8 cellular contexts compared by ENCODE assay signal in genomic region chr22:19432092-19432844, GRCh38. TPM values are rescaled to one million over a fixed set of nuclear protein-coding genes. Genes with fewer than 3 reads are reported as not detected.
DNase-seq lines count a peak whose midpoint lies in the region; ATAC-seq and TF ChIP-seq lines count a peak whose summit lies in the region.

TSS of gene MRPL40 (plus strand) at chr22:19432545. CDS start at chr22:19432555, 10 bp downstream.

- H3K4me3 ChIP-seq in DOHH2 (ENCODE audit: low read length) (peak within 1 kb of the TSS; percentile 100), fibroblast of lung (replicated peaks in 1 of 4; ENCODE audit: control extremely low read depth in 1 of 4, insufficient read depth in 1 of 4, low read depth in 3 of 4, low read length in 4 of 4) (peak within 1 kb of the TSS; percentile 91 to 99 (median 96))

- H3K9me2 ChIP-seq in DOHH2 (replicated peaks; ENCODE audit: control insufficient read depth, low read length) = no peaks in the 10 kb centered on the region

- peak within 1 kb of the TSS; percentile 93 to 100 for H3K27ac Mint-ChIP-seq in natural killer cell

- H3K4me1 ChIP-seq in DOHH2 (ENCODE audit: control insufficient read depth, low read length) (peaks cover 34% of the 10 kb centered on the region), fibroblast of lung (ENCODE audit: control insufficient read depth, extremely low read depth, insufficient read depth, low read length) (peaks cover 5% of the 10 kb centered on the region)

- peak within 1 kb of the TSS; percentile 90 for H3K27ac ChIP-seq in DOHH2 (ENCODE audit: low read depth, low read length)
- H3K27ac ChIP-seq in KOPT-K1 (ENCODE audit: low read depth, low read length, poor library complexity, severe bottlenecking) = peak within 1 kb of the TSS; percentile 98
- H3K27ac ChIP-seq in fibroblast of lung (ENCODE audit: insufficient read depth, low read length) = peak within 1 kb of the TSS; percentile 99

- no peak for TF ChIP-seq CTCF in DOHH2 (IDR thresholded peaks at IDR 0.05; ENCODE audit: low read depth, low read length, poor library complexity, severe bottlenecking)
- TF ChIP-seq CTCF in fibroblast of lung (conservative IDR thresholded peaks at IDR 0.05 in 1 of 2, IDR thresholded peaks at IDR 0.05 in 1 of 2; ENCODE audit: low read depth in 1 of 2, low read length in 2 of 2) = no peak
- no peak for TF ChIP-seq CTCF in natural killer cell (IDR thresholded peaks at IDR 0.05)

- H3K9me3 ChIP-seq in DOHH2 (ENCODE audit: control insufficient read depth, insufficient read depth, low read length) = no peaks in the 10 kb centered on the region
- no peaks in the 10 kb centered on the region for H3K9me3 ChIP-seq in KOPT-K1 (ENCODE audit: insufficient read depth, low read length, poor library complexity, severe bottlenecking)
- H3K9me3 ChIP-seq in fibroblast of lung (ENCODE audit: control insufficient read depth, insufficient read depth, low read depth, low read length) = no peaks in the 10 kb centered on the region

- H3K9ac ChIP-seq in fibroblast of lung (ENCODE audit: insufficient read depth, low read length) = peak within 1 kb of the TSS; percentile 99

- H3F3A ChIP-seq in DOHH2 (ENCODE audit: control insufficient read depth, insufficient read depth) = peaks cover 14% of the 10 kb centered on the region

- H3K79me2 ChIP-seq in DOHH2 (ENCODE audit: control insufficient read depth, low read length) (peaks cover 70% of the 10 kb centered on the region), fibroblast of lung (ENCODE audit: control insufficient read depth, insufficient read depth, low read length) (peaks cover 38% of the 10 kb centered on the region)

- intact Hi-C loops in natural killer cell (cut with micrococcal nuclease) = loop anchor here (1.0 to 10.0 kb wide), 4 partner anchors 13 to 307 kb away; partner anchors contain the start of genes C22orf39, CDC45, DGCR2 and UFD1

- peak within 1 kb of the TSS; percentile 89 for H3K4me2 ChIP-seq in DOHH2 (ENCODE audit: low read length)
- peak within 1 kb of the TSS; percentile 99 for H3K4me2 ChIP-seq in fibroblast of lung (ENCODE audit: extremely low read depth, insufficient read depth, low read length)

- H3K36me3 ChIP-seq in DOHH2 (ENCODE audit: control insufficient read depth, low read length) (peaks cover 58% of the 10 kb centered on the region), KOPT-K1 (ENCODE audit: insufficient read depth, low read length) (peaks cover 49% of the 10 kb centered on the region), fibroblast of lung (ENCODE audit: control insufficient read depth, insufficient read depth, low read length) (peaks cover 9% of the 10 kb centered on the region)

- ATAC-seq in GM21786 (IDR thresholded peaks at IDR 0.05; ENCODE audit: unreplicated experiment) = peak; percentile 71
- ATAC-seq in natural killer cell = peak; percentile 80 to 94 (median 82)

- peak; percentile 84 for DNase-seq in RPMI8226
- peak; percentile 66 to 82 for DNase-seq in activated T-helper 1 cell treated with anti-CD3 and anti-CD28 coated beads, Interleukin-2, amount 50 U/mL, for 16 hours (ENCODE audit: low read depth in 1 of 2, low spot score in 1 of 2)
- peak; percentile 95 for DNase-seq in fibroblast of lung (ENCODE audit: low read depth in 2 of 2)
- peak; percentile 82 for DNase-seq in natural killer cell
- peak; percentile 90 for DNase-seq in stimulated activated naive CD4-positive, alpha-beta T cell treated with Interleukin-2 at 50 U/mL for 16 hours (lab: John Stamatoyannopoulos, UW)

- peaks cover 20% of the 10 kb centered on the region for H4K20me1 ChIP-seq in DOHH2 (ENCODE audit: control insufficient read depth, insufficient read depth, low read depth, low read length)
- H4K20me1 ChIP-seq in fibroblast of lung (ENCODE audit: control insufficient read depth, extremely low read depth, insufficient read depth, low read length) = peaks cover 1% of the 10 kb centered on the region

- H3K27me3 ChIP-seq in DOHH2 (ENCODE audit: control insufficient read depth, low read length) (no peaks in the 10 kb centered on the region), fibroblast of lung (ENCODE audit: control insufficient read depth, insufficient read depth, low read length) (no peaks in the 10 kb centered on the region)

- no peaks in the 10 kb centered on the region for H3K27me3 Mint-ChIP-seq in natural killer cell (ENCODE audit: low read depth in 2 of 2)

- peaks cover 6% of the 10 kb centered on the region for H3K36me3 Mint-ChIP-seq in natural killer cell

- H3K4me1 Mint-ChIP-seq in natural killer cell = peaks cover 28 to 38% of the 10 kb centered on the region in 2 donors

- peak within 1 kb of the TSS; percentile 97 for H3K4me3 Mint-ChIP-seq in natural killer cell

- no peaks in the 10 kb centered on the region for H3K9me3 Mint-ChIP-seq in natural killer cell

- peak within 1 kb of the TSS; percentile 98 for H2AFZ ChIP-seq in fibroblast of lung (ENCODE audit: low read length)

RNA-seq across cellular contexts. Expression of gene MRPL40, which starts in this region (rescaled TPM):
- total RNA-seq in fibroblast of lung = 44.8 and 49.8 TPM in 2 replicates
- 44.4 and 51.7 TPM in 2 replicates for polyA plus RNA-seq in fibroblast of lung
- polyA plus RNA-seq in fibroblast of lung (2012) = 58.2 and 63.2 TPM in 2 replicates
- polyA minus RNA-seq in fibroblast of lung (ENCODE audit: low replicate concordance) = 4.8 and 15.2 TPM in 2 replicates
- total RNA-seq in natural killer cell = 10 to 100 TPM; 11.6 to 16.7 (median 14.2) TPM

Comparison
In these comparisons a context has a peak if more than half of its experiments do, and no peak if none do; other contexts are left out.
1. Peak in every context shown above with its lines: DNase-seq, ATAC-seq, H3K4me3 ChIP-seq and H3K27ac ChIP-seq.